Comparison of ENCODE assay signal across 21 cellular contexts in genomic region chr2:127007652-127008051, GRCh38.
DNase-seq lines count a peak whose midpoint lies in the region; FAIRE-seq and TF ChIP-seq lines count a peak whose summit lies in the region.
"Had no signal": no experiment of that assay in that cellular context is flagged by ENCODE, and none has a peak within 500 bp of the region (broad histone marks: within the 10 kb centered on the region; RNA-seq: fewer than 3 reads in every experiment).

No MANE protein-coding gene starts in this region.

- POLR2A ChIA-PET in AG04450 (lab: Yijun Ruan, JAX) = no interaction called here

- intact Hi-C loops in activated T-helper 1 cell treated with anti-CD3 and anti-CD28 coated beads, Interleukin-12 subunit alpha, Interleukin-12 subunit beta, Interleukin-2, Interleukin-4 antibody, amounts not matched to agents 30 ng/mL and 10 ng/mL and 1 ng/mL, durations not matched to agents 14 hours and 24 hours and 36 hours (cut with micrococcal nuclease) = no loop called here

- no peak overlapping the region for H3K27ac Mint-ChIP-seq in activated T-helper 1 cell treated with anti-CD3 and anti-CD28 coated beads, Interleukin-12 subunit alpha, Interleukin-12 subunit beta, Interleukin-2, Interleukin-4 antibody, amounts not matched to agents 30 ng/mL and 10 ng/mL and 1 ng/mL, durations not matched to agents 14 hours and 24 hours and 36 hours
- H3K27ac Mint-ChIP-seq: activated naive CD4-positive, alpha-beta T cell treated with anti-CD3 and anti-CD28 coated beads, Interleukin-2, amount 50 U/mL, for 72 hours; stimulated activated memory B cell treated with anti-CD40 and anti-IgM and Interleukin-4, amounts not matched to agents 10 μg/mL and 1 μg/mL and 100 μg/mL, for 72 hours; T-helper 1 cell treated with Interleukin-12 subunit alpha and Interleukin-12 subunit beta and Interleukin-4 antibody, amounts not matched to agents 30 μg/mL and 1 μg/mL, for 36 hours had no signal

- no peak for FAIRE-seq in bronchial epithelial cell (lab: Jason Lieb, UNC)
- FAIRE-seq: D721Med had no signal

- no peaks in the 10 kb centered on the region for H3K9me3 ChIP-seq in AG04450 (ENCODE audit: control insufficient read depth, insufficient read depth, low read length)
- H3K9me3 ChIP-seq: sigmoid colon, uterus had no signal

- no peaks in the 10 kb centered on the region for H3K4me1 Mint-ChIP-seq in activated T-helper 1 cell treated with anti-CD3 and anti-CD28 coated beads, Interleukin-12 subunit alpha, Interleukin-12 subunit beta, Interleukin-2, Interleukin-4 antibody, amounts not matched to agents 30 ng/mL and 10 ng/mL and 1 ng/mL, durations not matched to agents 14 hours and 24 hours and 36 hours (ENCODE audit: low read depth)
- H3K4me1 Mint-ChIP-seq: stimulated activated memory B cell treated with anti-CD40 and anti-IgM and Interleukin-4, amounts not matched to agents 10 μg/mL and 1 μg/mL and 100 μg/mL, for 72 hours had no signal

- H3K4me3 ChIP-seq in AG04450 (ENCODE audit: low read depth, low read length) (no peak overlapping the region), bronchial epithelial cell (ENCODE audit: low read depth, low read length) (no peak overlapping the region)
- H3K4me3 ChIP-seq: coronary artery, lung, sigmoid colon, uterus had no signal

- no peak overlapping the region for H3K4me3 Mint-ChIP-seq in activated T-helper 1 cell treated with anti-CD3 and anti-CD28 coated beads, Interleukin-12 subunit alpha, Interleukin-12 subunit beta, Interleukin-2, Interleukin-4 antibody, amounts not matched to agents 30 ng/mL and 10 ng/mL and 1 ng/mL, durations not matched to agents 14 hours and 24 hours and 36 hours
- H3K4me3 Mint-ChIP-seq: stimulated activated memory B cell treated with anti-CD40 and anti-IgM and Interleukin-4, amounts not matched to agents 10 μg/mL and 1 μg/mL and 100 μg/mL, for 72 hours; T-helper 1 cell treated with Interleukin-12 subunit alpha and Interleukin-12 subunit beta and Interleukin-4 antibody, amounts not matched to agents 30 μg/mL and 1 μg/mL, for 36 hours had no signal

- no peaks in the 10 kb centered on the region for H3K9me3 Mint-ChIP-seq in activated T-helper 1 cell treated with anti-CD3 and anti-CD28 coated beads, Interleukin-12 subunit alpha, Interleukin-12 subunit beta, Interleukin-2, Interleukin-4 antibody, amounts not matched to agents 30 ng/mL and 10 ng/mL and 1 ng/mL, durations not matched to agents 14 hours and 24 hours and 36 hours
- H3K9me3 Mint-ChIP-seq: activated naive CD4-positive, alpha-beta T cell treated with anti-CD3 and anti-CD28 coated beads, Interleukin-2, amount 50 U/mL, for 72 hours; stimulated activated memory B cell treated with anti-CD40 and anti-IgM and Interleukin-4, amounts not matched to agents 10 μg/mL and 1 μg/mL and 100 μg/mL, for 72 hours; T-helper 1 cell treated with Interleukin-12 subunit alpha and Interleukin-12 subunit beta and Interleukin-4 antibody, amounts not matched to agents 30 μg/mL and 1 μg/mL, for 36 hours had no signal

- no peaks in the 10 kb centered on the region for H3K36me3 Mint-ChIP-seq in activated T-helper 1 cell treated with anti-CD3 and anti-CD28 coated beads, Interleukin-12 subunit alpha, Interleukin-12 subunit beta, Interleukin-2, Interleukin-4 antibody, amounts not matched to agents 30 ng/mL and 10 ng/mL and 1 ng/mL, durations not matched to agents 14 hours and 24 hours and 36 hours (ENCODE audit: low read depth)
- H3K36me3 Mint-ChIP-seq: activated naive CD4-positive, alpha-beta T cell treated with anti-CD3 and anti-CD28 coated beads, Interleukin-2, amount 50 U/mL, for 72 hours; stimulated activated memory B cell treated with anti-CD40 and anti-IgM and Interleukin-4, amounts not matched to agents 10 μg/mL and 1 μg/mL and 100 μg/mL, for 72 hours had no signal

- no peak overlapping the region for H3K27ac ChIP-seq in AG04450 (ENCODE audit: low read depth, low read length)
- H3K27ac ChIP-seq: coronary artery, sigmoid colon, uterus had no signal

- no peak for TF ChIP-seq CTCF in AG04450 (IDR thresholded peaks at IDR 0.05; ENCODE audit: low read depth, low read length)
- no peak for TF ChIP-seq CTCF in bronchial epithelial cell (IDR thresholded peaks at IDR 0.05; ENCODE audit: insufficient read depth, low read length, severe bottlenecking)

- H3K27me3 Mint-ChIP-seq in activated T-helper 1 cell treated with anti-CD3 and anti-CD28 coated beads, Interleukin-12 subunit alpha, Interleukin-12 subunit beta, Interleukin-2, Interleukin-4 antibody, amounts not matched to agents 30 ng/mL and 10 ng/mL and 1 ng/mL, durations not matched to agents 14 hours and 24 hours and 36 hours (ENCODE audit: insufficient read depth) = peaks cover 19% of the 10 kb centered on the region

- H3K27me3 ChIP-seq in AG04450 (ENCODE audit: control insufficient read depth, insufficient read depth, low read length) (no peaks in the 10 kb centered on the region), bronchial epithelial cell (ENCODE audit: control insufficient read depth, insufficient read depth, low read length) (no peaks in the 10 kb centered on the region)
- H3K27me3 ChIP-seq: sigmoid colon, uterus had no signal

- CTCF ChIA-PET in AG04450 (lab: Charles Lee) = interaction anchor here (1.2 kb wide), 1 partner anchor 43 kb away, joined by 6 read pairs; no protein-coding TSS in a partner anchor

- H3K36me3 ChIP-seq in bronchial epithelial cell (ENCODE audit: control insufficient read depth, insufficient read depth, low read length) = no peaks in the 10 kb centered on the region
- H3K36me3 ChIP-seq: sigmoid colon, uterus had no signal

- DNase-seq in AG04450 (ENCODE audit: low read depth, low spot score) (peak; percentile 37), HS-5 (ENCODE audit: low read depth) (peak; percentile 76), bronchial epithelial cell (ENCODE audit: low read depth) (peak; percentile 96), iris pigment epithelial cell (ENCODE audit: low read depth) (peak; percentile 87), DMS 273 treated with DMSO at 0.1 percent for 48 hours (lab: John Stamatoyannopoulos, UW) (no peak), NCI-H1436 (lab: John Stamatoyannopoulos, UW) (no peak)
- DNase-seq in effector CD8-positive, alpha-beta T cell (lab: John Stamatoyannopoulos, UW) = no peak
- DNase-seq in activated T-helper 1 cell treated with anti-CD3 and anti-CD28 coated beads, Interleukin-12 subunit alpha, Interleukin-12 subunit beta, Interleukin-2, Interleukin-4 antibody, amounts not matched to agents 30 ng/mL and 10 ng/mL and 1 ng/mL, durations not matched to agents 14 hours and 24 hours and 36 hours (ENCODE audit: low spot score) = no peak
- DNase-seq: activated CD4-positive, CD25-positive, alpha-beta regulatory T cell treated with anti-CD3 and anti-CD28 coated beads, Interleukin-2, amount 50 U/mL, for 72 hours; activated CD8-positive, alpha-beta memory T cell treated with anti-CD3 and anti-CD28 coated beads, Interleukin-2, amount 50 U/mL, for 4 hours; AML-193; GOT3; NCI-H187 treated with DMSO at 0.1 percent for 48 hours; sigmoid colon; uterus had no signal

Comparison
In these comparisons a context has a peak if more than half of its experiments do, and no peak if none do; other contexts are left out.
1. DNase-seq: peak in AG04450 (single experiment), HS-5 (single experiment), bronchial epithelial cell (single experiment) and iris pigment epithelial cell (single experiment); none in DMS 273 treated with DMSO at 0.1 percent for 48 hours (single experiment), effector CD8-positive, alpha-beta T cell (single experiment), activated T-helper 1 cell treated with anti-CD3 and anti-CD28 coated beads, Interleukin-12 subunit alpha, Interleukin-12 subunit beta, Interleukin-2, Interleukin-4 antibody, amounts not matched to agents 30 ng/mL and 10 ng/mL and 1 ng/mL, durations not matched to agents 14 hours and 24 hours and 36 hours (single experiment) and NCI-H1436 (single experiment).